In the genomic region with DNA sequence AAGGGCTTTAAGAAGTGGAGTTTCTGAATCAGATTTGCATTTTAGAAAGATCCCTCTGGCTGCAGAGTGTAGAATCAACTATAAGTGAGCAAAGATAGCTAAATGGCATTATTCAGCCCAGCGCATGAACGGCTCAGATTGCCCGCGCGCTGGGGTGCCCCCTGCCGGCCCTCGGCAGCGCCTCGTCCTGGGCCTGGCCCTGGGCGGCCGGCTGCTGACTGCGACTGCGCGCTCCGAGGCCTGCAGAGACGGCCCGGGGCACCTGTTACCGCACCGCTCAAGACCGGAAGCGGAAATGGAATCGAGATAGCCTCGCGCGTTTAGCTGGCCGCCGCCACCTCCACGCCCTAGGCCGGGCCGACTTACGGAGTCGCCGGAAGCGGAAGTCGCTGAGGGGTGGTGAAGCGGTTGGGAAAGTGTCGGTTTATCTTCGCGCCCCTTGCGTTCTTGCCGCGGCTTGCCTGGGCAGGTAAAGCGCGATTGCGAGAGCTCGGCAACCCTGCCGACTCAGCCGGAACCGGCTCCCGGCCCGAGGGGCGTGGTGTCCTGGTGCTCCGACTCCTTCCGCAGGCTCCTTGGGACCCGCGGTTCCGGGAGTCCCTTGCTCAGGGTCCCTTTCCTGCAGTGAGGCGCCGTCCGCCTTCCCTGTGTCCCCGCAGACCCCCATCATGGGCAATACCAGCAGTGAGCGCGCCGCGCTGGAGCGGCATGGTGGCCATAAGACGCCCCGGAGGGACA, we compare ENCODE assay signal across 1 cellular context.
TF ChIP-seq lines count a peak whose summit lies in the region.

A gene with protein sequence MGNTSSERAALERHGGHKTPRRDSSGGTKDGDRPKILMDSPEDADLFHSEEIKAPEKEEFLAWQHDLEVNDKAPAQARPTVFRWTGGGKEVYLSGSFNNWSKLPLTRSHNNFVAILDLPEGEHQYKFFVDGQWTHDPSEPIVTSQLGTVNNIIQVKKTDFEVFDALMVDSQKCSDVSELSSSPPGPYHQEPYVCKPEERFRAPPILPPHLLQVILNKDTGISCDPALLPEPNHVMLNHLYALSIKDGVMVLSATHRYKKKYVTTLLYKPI (plus strand): TSS at position 557 of the 738 bp plus-strand sequence. CDS start 112 bp downstream, at position 669.

TF ChIP-seq in HepG2, 621 proteins besides CTCF, POLR2A, EP300 and RAD21 (continued from another document and continues in another):
- TF ChIP-seq, protein P1, sequence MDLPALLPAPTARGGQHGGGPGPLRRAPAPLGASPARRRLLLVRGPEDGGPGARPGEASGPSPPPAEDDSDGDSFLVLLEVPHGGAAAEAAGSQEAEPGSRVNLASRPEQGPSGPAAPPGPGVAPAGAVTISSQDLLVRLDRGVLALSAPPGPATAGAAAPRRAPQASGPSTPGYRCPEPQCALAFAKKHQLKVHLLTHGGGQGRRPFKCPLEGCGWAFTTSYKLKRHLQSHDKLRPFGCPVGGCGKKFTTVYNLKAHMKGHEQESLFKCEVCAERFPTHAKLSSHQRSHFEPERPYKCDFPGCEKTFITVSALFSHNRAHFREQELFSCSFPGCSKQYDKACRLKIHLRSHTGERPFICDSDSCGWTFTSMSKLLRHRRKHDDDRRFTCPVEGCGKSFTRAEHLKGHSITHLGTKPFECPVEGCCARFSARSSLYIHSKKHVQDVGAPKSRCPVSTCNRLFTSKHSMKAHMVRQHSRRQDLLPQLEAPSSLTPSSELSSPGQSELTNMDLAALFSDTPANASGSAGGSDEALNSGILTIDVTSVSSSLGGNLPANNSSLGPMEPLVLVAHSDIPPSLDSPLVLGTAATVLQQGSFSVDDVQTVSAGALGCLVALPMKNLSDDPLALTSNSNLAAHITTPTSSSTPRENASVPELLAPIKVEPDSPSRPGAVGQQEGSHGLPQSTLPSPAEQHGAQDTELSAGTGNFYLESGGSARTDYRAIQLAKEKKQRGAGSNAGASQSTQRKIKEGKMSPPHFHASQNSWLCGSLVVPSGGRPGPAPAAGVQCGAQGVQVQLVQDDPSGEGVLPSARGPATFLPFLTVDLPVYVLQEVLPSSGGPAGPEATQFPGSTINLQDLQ (CRISPR knock-in tag; IDR thresholded peaks at IDR 0.05): no peak
- peak; percentile 61 for TF ChIP-seq ZNF430 (CRISPR knock-in tag; IDR thresholded peaks at IDR 0.05)
- peak; percentile 95 for TF ChIP-seq ZFX (CRISPR knock-in tag; IDR thresholded peaks at IDR 0.05; ENCODE audit: low read depth)
- TF ChIP-seq NKX3-1 (CRISPR knock-in tag; IDR thresholded peaks at IDR 0.05): no peak
- TF ChIP-seq RFX3 (CRISPR knock-in tag; IDR thresholded peaks at IDR 0.05): no peak
- TF ChIP-seq HMGA1 (CRISPR knock-in tag; conservative IDR thresholded peaks at IDR 0.05): no peak
- no peak for TF ChIP-seq HMGXB3 (CRISPR knock-in tag; IDR thresholded peaks at IDR 0.05; ENCODE audit: borderline replicate concordance)
- peak; percentile 62; the same call in 1 of the 2 replicates for TF ChIP-seq FOXC1 (CRISPR knock-in tag; IDR thresholded peaks at IDR 0.05; ENCODE audit: borderline replicate concordance)
- no peak; the same call in 1 of the 2 replicates for TF ChIP-seq TEF (CRISPR knock-in tag; IDR thresholded peaks at IDR 0.05)
- no peak for TF ChIP-seq KAT2B (IDR thresholded peaks at IDR 0.05; ENCODE audit: borderline replicate concordance, low read depth, low read length)
- TF ChIP-seq, protein P2, sequence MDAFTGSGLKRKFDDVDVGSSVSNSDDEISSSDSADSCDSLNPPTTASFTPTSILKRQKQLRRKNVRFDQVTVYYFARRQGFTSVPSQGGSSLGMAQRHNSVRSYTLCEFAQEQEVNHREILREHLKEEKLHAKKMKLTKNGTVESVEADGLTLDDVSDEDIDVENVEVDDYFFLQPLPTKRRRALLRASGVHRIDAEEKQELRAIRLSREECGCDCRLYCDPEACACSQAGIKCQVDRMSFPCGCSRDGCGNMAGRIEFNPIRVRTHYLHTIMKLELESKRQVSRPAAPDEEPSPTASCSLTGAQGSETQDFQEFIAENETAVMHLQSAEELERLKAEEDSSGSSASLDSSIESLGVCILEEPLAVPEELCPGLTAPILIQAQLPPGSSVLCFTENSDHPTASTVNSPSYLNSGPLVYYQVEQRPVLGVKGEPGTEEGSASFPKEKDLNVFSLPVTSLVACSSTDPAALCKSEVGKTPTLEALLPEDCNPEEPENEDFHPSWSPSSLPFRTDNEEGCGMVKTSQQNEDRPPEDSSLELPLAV (CRISPR knock-in tag; conservative IDR thresholded peaks at IDR 0.05; ENCODE audit: low read depth): no peak
- TF ChIP-seq ZNF780A (CRISPR knock-in tag; IDR thresholded peaks at IDR 0.05): no peak
- peak; percentile 82 for TF ChIP-seq SPEN (CRISPR knock-in tag; IDR thresholded peaks at IDR 0.05; ENCODE audit: low read depth)
- TF ChIP-seq, protein P3, sequence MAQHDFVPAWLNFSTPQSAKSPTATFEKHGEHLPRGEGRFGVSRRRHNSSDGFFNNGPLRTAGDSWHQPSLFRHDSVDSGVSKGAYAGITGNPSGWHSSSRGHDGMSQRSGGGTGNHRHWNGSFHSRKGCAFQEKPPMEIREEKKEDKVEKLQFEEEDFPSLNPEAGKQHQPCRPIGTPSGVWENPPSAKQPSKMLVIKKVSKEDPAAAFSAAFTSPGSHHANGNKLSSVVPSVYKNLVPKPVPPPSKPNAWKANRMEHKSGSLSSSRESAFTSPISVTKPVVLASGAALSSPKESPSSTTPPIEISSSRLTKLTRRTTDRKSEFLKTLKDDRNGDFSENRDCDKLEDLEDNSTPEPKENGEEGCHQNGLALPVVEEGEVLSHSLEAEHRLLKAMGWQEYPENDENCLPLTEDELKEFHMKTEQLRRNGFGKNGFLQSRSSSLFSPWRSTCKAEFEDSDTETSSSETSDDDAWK (CRISPR knock-in tag; IDR thresholded peaks at IDR 0.05): no peak
- TF ChIP-seq ZNF282 (IDR thresholded peaks at IDR 0.05; ENCODE audit: partially characterized antibody): no peak
- TF ChIP-seq ZNF644 (CRISPR knock-in tag; IDR thresholded peaks at IDR 0.05; ENCODE audit: low read depth): no peak
- no peak for TF ChIP-seq RELA (CRISPR knock-in tag; IDR thresholded peaks at IDR 0.05)
- peak; percentile 73; the same call in 1 of the 2 replicates for TF ChIP-seq ZNF572 (CRISPR knock-in tag; IDR thresholded peaks at IDR 0.05)
- TF ChIP-seq, protein P4, sequence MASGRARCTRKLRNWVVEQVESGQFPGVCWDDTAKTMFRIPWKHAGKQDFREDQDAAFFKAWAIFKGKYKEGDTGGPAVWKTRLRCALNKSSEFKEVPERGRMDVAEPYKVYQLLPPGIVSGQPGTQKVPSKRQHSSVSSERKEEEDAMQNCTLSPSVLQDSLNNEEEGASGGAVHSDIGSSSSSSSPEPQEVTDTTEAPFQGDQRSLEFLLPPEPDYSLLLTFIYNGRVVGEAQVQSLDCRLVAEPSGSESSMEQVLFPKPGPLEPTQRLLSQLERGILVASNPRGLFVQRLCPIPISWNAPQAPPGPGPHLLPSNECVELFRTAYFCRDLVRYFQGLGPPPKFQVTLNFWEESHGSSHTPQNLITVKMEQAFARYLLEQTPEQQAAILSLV (CRISPR knock-in tag; IDR thresholded peaks at IDR 0.05; ENCODE audit: borderline replicate concordance): peak; percentile 78; the same call in 1 of the 2 replicates
- no peak; the same call in 1 of the 2 replicates for TF ChIP-seq ZKSCAN8 (CRISPR knock-in tag; IDR thresholded peaks at IDR 0.05; ENCODE audit: borderline replicate concordance)
- no peak for TF ChIP-seq SSRP1 (CRISPR knock-in tag; IDR thresholded peaks at IDR 0.05)
- TF ChIP-seq ZSCAN25 (CRISPR knock-in tag; IDR thresholded peaks at IDR 0.05): no peak
- TF ChIP-seq NFIB (CRISPR knock-in tag; IDR thresholded peaks at IDR 0.05; ENCODE audit: borderline replicate concordance): no peak
- TF ChIP-seq ZNF205 (CRISPR knock-in tag; IDR thresholded peaks at IDR 0.05): no peak; the same call in none of the 2 replicates
- peak; percentile 62; the same call in 1 of the 2 replicates for TF ChIP-seq ZFP36L1 (CRISPR knock-in tag; IDR thresholded peaks at IDR 0.05)
- TF ChIP-seq, protein P5, sequence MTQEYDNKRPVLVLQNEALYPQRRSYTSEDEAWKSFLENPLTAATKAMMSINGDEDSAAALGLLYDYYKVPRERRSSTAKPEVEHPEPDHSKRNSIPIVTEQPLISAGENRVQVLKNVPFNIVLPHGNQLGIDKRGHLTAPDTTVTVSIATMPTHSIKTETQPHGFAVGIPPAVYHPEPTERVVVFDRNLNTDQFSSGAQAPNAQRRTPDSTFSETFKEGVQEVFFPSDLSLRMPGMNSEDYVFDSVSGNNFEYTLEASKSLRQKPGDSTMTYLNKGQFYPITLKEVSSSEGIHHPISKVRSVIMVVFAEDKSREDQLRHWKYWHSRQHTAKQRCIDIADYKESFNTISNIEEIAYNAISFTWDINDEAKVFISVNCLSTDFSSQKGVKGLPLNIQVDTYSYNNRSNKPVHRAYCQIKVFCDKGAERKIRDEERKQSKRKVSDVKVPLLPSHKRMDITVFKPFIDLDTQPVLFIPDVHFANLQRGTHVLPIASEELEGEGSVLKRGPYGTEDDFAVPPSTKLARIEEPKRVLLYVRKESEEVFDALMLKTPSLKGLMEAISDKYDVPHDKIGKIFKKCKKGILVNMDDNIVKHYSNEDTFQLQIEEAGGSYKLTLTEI (CRISPR knock-in tag; conservative IDR thresholded peaks at IDR 0.05): no peak
- no peak for TF ChIP-seq ZBTB44 (CRISPR knock-in tag; IDR thresholded peaks at IDR 0.05)
- TF ChIP-seq ZNF749 (CRISPR knock-in tag; IDR thresholded peaks at IDR 0.05; ENCODE audit: borderline replicate concordance): 0 out of 2 replicates have a peak, but pooled peaks have one; percentile 26
- TF ChIP-seq RARG (CRISPR knock-in tag; IDR thresholded peaks at IDR 0.05; ENCODE audit: low read depth): no peak
- TF ChIP-seq CBX2 (IDR thresholded peaks at IDR 0.05; ENCODE audit: low read depth, low read length): no peak
- TF ChIP-seq CBX2 (CRISPR knock-in tag; IDR thresholded peaks at IDR 0.05; ENCODE audit: low read depth): no peak
- TF ChIP-seq ZNF326 (CRISPR knock-in tag; IDR thresholded peaks at IDR 0.05; ENCODE audit: borderline replicate concordance): no peak
- TF ChIP-seq ZNF552 (CRISPR knock-in tag; IDR thresholded peaks at IDR 0.05; ENCODE audit: borderline replicate concordance): no peak; the same call in 1 of the 2 replicates
- TF ChIP-seq, protein P6, sequence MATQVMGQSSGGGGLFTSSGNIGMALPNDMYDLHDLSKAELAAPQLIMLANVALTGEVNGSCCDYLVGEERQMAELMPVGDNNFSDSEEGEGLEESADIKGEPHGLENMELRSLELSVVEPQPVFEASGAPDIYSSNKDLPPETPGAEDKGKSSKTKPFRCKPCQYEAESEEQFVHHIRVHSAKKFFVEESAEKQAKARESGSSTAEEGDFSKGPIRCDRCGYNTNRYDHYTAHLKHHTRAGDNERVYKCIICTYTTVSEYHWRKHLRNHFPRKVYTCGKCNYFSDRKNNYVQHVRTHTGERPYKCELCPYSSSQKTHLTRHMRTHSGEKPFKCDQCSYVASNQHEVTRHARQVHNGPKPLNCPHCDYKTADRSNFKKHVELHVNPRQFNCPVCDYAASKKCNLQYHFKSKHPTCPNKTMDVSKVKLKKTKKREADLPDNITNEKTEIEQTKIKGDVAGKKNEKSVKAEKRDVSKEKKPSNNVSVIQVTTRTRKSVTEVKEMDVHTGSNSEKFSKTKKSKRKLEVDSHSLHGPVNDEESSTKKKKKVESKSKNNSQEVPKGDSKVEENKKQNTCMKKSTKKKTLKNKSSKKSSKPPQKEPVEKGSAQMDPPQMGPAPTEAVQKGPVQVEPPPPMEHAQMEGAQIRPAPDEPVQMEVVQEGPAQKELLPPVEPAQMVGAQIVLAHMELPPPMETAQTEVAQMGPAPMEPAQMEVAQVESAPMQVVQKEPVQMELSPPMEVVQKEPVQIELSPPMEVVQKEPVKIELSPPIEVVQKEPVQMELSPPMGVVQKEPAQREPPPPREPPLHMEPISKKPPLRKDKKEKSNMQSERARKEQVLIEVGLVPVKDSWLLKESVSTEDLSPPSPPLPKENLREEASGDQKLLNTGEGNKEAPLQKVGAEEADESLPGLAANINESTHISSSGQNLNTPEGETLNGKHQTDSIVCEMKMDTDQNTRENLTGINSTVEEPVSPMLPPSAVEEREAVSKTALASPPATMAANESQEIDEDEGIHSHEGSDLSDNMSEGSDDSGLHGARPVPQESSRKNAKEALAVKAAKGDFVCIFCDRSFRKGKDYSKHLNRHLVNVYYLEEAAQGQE (IDR thresholded peaks at IDR 0.05; ENCODE audit: borderline replicate concordance in 1 of 2, low read depth in 1 of 2, low read length in 2 of 2): no peak; a peak in 1 of 4 replicates
